Comparison of ENCODE assay signal across 11 cellular contexts in the genomic region with DNA sequence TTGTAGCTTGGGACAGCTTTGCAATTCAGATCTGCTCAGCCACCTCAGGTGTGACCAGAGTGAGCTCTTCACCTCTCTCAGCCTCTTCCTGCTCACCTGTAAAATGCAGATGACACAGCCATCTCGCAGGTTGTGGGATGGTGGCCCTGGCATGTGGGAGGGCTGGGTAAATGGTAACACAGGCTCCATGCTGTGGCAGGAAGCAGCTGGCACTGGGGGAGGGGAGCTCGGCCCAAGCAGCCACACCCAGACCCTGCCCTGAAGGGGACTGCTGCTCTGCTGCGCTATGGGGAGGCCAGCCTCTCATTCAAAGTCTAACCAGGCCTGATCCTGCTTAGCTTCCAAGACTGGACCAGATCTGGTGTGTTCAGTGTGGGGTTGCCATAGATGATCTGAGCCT. TPM values are rescaled to one million over a fixed set of nuclear protein-coding genes. Genes with fewer than 3 reads are reported as not detected.
A peak's percentile ranks its signal among the peaks of the same experiment; 100 is the strongest.
DNase-seq lines count a peak whose midpoint lies in the region; ATAC-seq, FAIRE-seq and TF ChIP-seq lines count a peak whose summit lies in the region.
"Had no signal": no experiment of that assay in that cellular context is flagged by ENCODE, and none has a peak within 500 bp of the region (broad histone marks: within the 10 kb centered on the region; RNA-seq: fewer than 3 reads in every experiment).

No MANE protein-coding gene starts in this region.

- no peak overlapping the region for H3K4me3 Mint-ChIP-seq in GM23338

- H4K20me1 ChIP-seq in BLaER1 treated with 17β-estradiol and CSF1 and Interleukin-3, amounts not matched to agents 10 nM and 100 nM = peaks cover 67 to 92% (median 83%) of the 10 kb centered on the region in 11 experiments; a peak in 21 of 22 replicates
- H4K20me1 ChIP-seq in GM23338 (replicated peaks; ENCODE audit: insufficient read depth) (0 out of 2 replicates have a peak, but pooled peaks cover 2% of the 10 kb centered on the region), keratinocyte (ENCODE audit: control insufficient read depth, extremely low read depth, insufficient read depth, low read length) (no peaks in the 10 kb centered on the region)

- dilution Hi-C loops in keratinocyte (cut with MboI; ENCODE audit: extremely low pct_ligation_motif_present, low sequenced_read_pairs) = no loop called here

- ATAC-seq in GM23338 (peak; percentile 52), GM19452 (IDR thresholded peaks at IDR 0.05; ENCODE audit: unreplicated experiment) (no peak)

- H3F3A ChIP-seq in GM23338 (replicated peaks; ENCODE audit: low read depth) = no peaks in the 10 kb centered on the region

- H3K79me2 ChIP-seq in GM23338 (replicated peaks; ENCODE audit: insufficient read depth) = peaks cover 24% of the 10 kb centered on the region
- peaks cover 40% of the 10 kb centered on the region for H3K79me2 ChIP-seq in keratinocyte (ENCODE audit: control insufficient read depth, insufficient read depth, low read length)

- peak overlapping the region; percentile 68 to 89 (median 79) for H3K4me2 ChIP-seq in BLaER1 treated with 17β-estradiol and CSF1 and Interleukin-3, amounts not matched to agents 10 nM and 100 nM
- H3K4me2 ChIP-seq in GM23338 (peak overlapping the region; percentile 69), keratinocyte (ENCODE audit: control insufficient read depth, extremely low read depth, insufficient read depth, low read depth, low read length) (no peak overlapping the region)

- peak; percentile 48 for FAIRE-seq in keratinocyte (lab: Jason Lieb, UNC)
- FAIRE-seq: colon, D721Med had no signal

- H3K4me3 ChIP-seq in BLaER1 treated with 17β-estradiol and CSF1 and Interleukin-3, amounts not matched to agents 10 nM and 100 nM = no peak overlapping the region
- H3K4me3 ChIP-seq in GM23338 = peak overlapping the region; percentile 34; the same call in 1 of the 2 replicates
- no peak overlapping the region for H3K4me3 ChIP-seq in keratinocyte (ENCODE audit: control insufficient read depth in 2 of 3, extremely low read depth in 1 of 3, insufficient read depth in 2 of 3, low read depth in 1 of 3, low read length in 3 of 3)
- no peak overlapping the region for H3K4me3 ChIP-seq in ovary

- H3K9me1 ChIP-seq in keratinocyte (ENCODE audit: control insufficient read depth, extremely low read depth, insufficient read depth, low read length) = no peaks in the 10 kb centered on the region

- H3K9me3 ChIP-seq in BLaER1 treated with 17β-estradiol and CSF1 and Interleukin-3, amounts not matched to agents 10 nM and 100 nM (replicated peaks in 1 of 11) = peaks cover 9 to 20% (median 17%) of the 10 kb centered on the region in 11 experiments; a peak in 20 of 22 replicates
- H3K9me3 ChIP-seq in keratinocyte (ENCODE audit: control insufficient read depth, low read depth, low read length) (no peaks in the 10 kb centered on the region), ovary (no peaks in the 10 kb centered on the region)

- peaks cover 7% of the 10 kb centered on the region; the same call in 1 of the 3 replicates for H3K9me3 Mint-ChIP-seq in GM23338

- TF ChIP-seq POLR2A in ovary (IDR thresholded peaks at IDR 0.05) = no peak

- DNase-seq in GM23338 (ENCODE audit: low spot score) (peak; percentile 52), RPMI8226 (peak; percentile 31), keratinocyte (ENCODE audit: low read depth, low spot score) (no peak), ovary (no peak), SW 1271 (lab: John Stamatoyannopoulos, UW) (no peak)
- DNase-seq in effector CD4-positive, alpha-beta T cell = no peak
- DNase-seq: IMR-90 had no signal

- WGBS in ovary, 3 donors = 44 to 77% (median 69%) methylated on average over 3 of the region's 3 CpGs

- no peak for TF ChIP-seq CTCF in GM23338 (conservative IDR thresholded peaks at IDR 0.05; ENCODE audit: low read depth in 2 of 2)
- TF ChIP-seq CTCF in keratinocyte (optimal IDR thresholded peaks at IDR 0.05 in 1 of 3, IDR thresholded peaks at IDR 0.05 in 1 of 3, conservative IDR thresholded peaks at IDR 0.05 in 1 of 3; ENCODE audit: extremely low read depth in 1 of 3, insufficient read depth in 2 of 3, low read length in 3 of 3) = no peak
- TF ChIP-seq CTCF in ovary (IDR thresholded peaks at IDR 0.05) = no peak

- TF ChIP-seq EP300 in ovary (IDR thresholded peaks at IDR 0.05) = no peak

- H3K9me2 ChIP-seq in GM23338 (ENCODE audit: insufficient read depth) = peaks cover 5% of the 10 kb centered on the region; the same call in 1 of the 2 replicates

- peak overlapping the region in 5 of 11 experiments; percentile 11 to 30 (median 19); a peak in 3 of 22 replicates for H3K9ac ChIP-seq in BLaER1 treated with 17β-estradiol and CSF1 and Interleukin-3, amounts not matched to agents 10 nM and 100 nM
- H3K9ac ChIP-seq in keratinocyte (ENCODE audit: control insufficient read depth, extremely low read depth, insufficient read depth, low read length) = no peak overlapping the region

- H3K36me3 Mint-ChIP-seq in GM23338 (ENCODE audit: low read depth) = peaks cover 12% of the 10 kb centered on the region

- intact Hi-C loops in ovary (cut with DNase I) = no loop called here

- peaks cover 1 to 22% (median 7%) of the 10 kb centered on the region in 11 experiments; a peak in 11 of 22 replicates for H3K36me3 ChIP-seq in BLaER1 treated with 17β-estradiol and CSF1 and Interleukin-3, amounts not matched to agents 10 nM and 100 nM
- H3K36me3 ChIP-seq in GM23338 (ENCODE audit: insufficient read depth) (no peaks in the 10 kb centered on the region), keratinocyte (ENCODE audit: control insufficient read depth in 2 of 2, extremely low read depth in 1 of 2, insufficient read depth in 2 of 2, low read length in 2 of 2) (peaks cover 0 to 2% of the 10 kb centered on the region in 2 experiments), ovary (no peaks in the 10 kb centered on the region)

- peaks cover 38 to 76% (median 68%) of the 10 kb centered on the region in 10 experiments for H3K4me1 ChIP-seq in BLaER1 treated with 17β-estradiol and CSF1 and Interleukin-3, amounts not matched to agents 10 nM and 100 nM
- H3K4me1 ChIP-seq in GM23338 (ENCODE audit: insufficient read depth) (peaks cover 34% of the 10 kb centered on the region), keratinocyte (ENCODE audit: control insufficient read depth, extremely low read depth, insufficient read depth, low read length) (peaks cover 7% of the 10 kb centered on the region), ovary (ENCODE audit: insufficient read depth) (peaks cover 2% of the 10 kb centered on the region)

- H2AFZ ChIP-seq in GM23338 = no peak overlapping the region
- no peak overlapping the region for H2AFZ ChIP-seq in keratinocyte (ENCODE audit: control insufficient read depth, low read length)

- peaks cover 39% of the 10 kb centered on the region for H3K4me1 Mint-ChIP-seq in GM23338

- H3K27me3 Mint-ChIP-seq in GM23338 (ENCODE audit: insufficient read depth, low read depth, poor library complexity) = peaks cover 4% of the 10 kb centered on the region

- H3K27me3 ChIP-seq in BLaER1 treated with 17β-estradiol and CSF1 and Interleukin-3, amounts not matched to agents 10 nM and 100 nM = no peaks in the 10 kb centered on the region
- H3K27me3 ChIP-seq in GM23338 (ENCODE audit: insufficient read depth) (no peaks in the 10 kb centered on the region), keratinocyte (ENCODE audit: control insufficient read depth, extremely low read depth, insufficient read depth, low read length) (no peaks in the 10 kb centered on the region), ovary (no peaks in the 10 kb centered on the region)

- H3K27ac ChIP-seq in BLaER1 treated with 17β-estradiol and CSF1 and Interleukin-3, amounts not matched to agents 10 nM and 100 nM = peak overlapping the region in 5 of 11 experiments; percentile 25 to 47 (median 40); a peak in 9 of 22 replicates
- peak overlapping the region; percentile 87; the same call in 1 of the 2 replicates for H3K27ac ChIP-seq in GM23338 (ENCODE audit: low read depth)
- H3K27ac ChIP-seq in keratinocyte (ENCODE audit: control insufficient read depth, insufficient read depth, low read length) = no peak overlapping the region
- H3K27ac ChIP-seq in ovary = no peak overlapping the region

- 0 out of 2 replicates have a peak overlapping the region, but pooled peaks have one; percentile 41 for H3K27ac Mint-ChIP-seq in GM23338

TF ChIP-seq in GM23338, 12 proteins besides CTCF, POLR2A, EP300 and RAD21 (continues in another document):
- TF ChIP-seq CREB1 (CRISPR knock-in tag; IDR thresholded peaks at IDR 0.05; ENCODE audit: low read depth) (no peak), NANOG (IDR thresholded peaks at IDR 0.05; ENCODE audit: borderline replicate concordance) (no peak), STAT1 (IDR thresholded peaks at IDR 0.05; ENCODE audit: unreplicated experiment) (no peak)

RNA-seq across cellular contexts. Expression of a gene that starts 24.1 kb away (rescaled TPM):
- total RNA-seq in GM23338 (2014; rRNA removed; shearing (Covaris generic)) = 8.9 and 11.8 TPM in 2 replicates
- 4.3 and 5.0 TPM in 2 replicates for polyA plus RNA-seq in GM23338 (2016; fragmentation: Nextera tagmentation; extraction: Ambion mirVana)
- polyA plus RNA-seq in keratinocyte = 3.7 to 6.6 TPM (median 5.1 TPM) in 3 replicates
- polyA plus RNA-seq in keratinocyte (2011; ENCODE audit: low read depth) = 2.8 TPM
- 3.0 and 3.6 TPM in 2 replicates for polyA plus RNA-seq in keratinocyte (2011; cell fraction: cytosol; rRNA removed)
- 7.4 and 8.4 TPM in 2 replicates for polyA plus RNA-seq in keratinocyte (2011; cell fraction: nucleus; rRNA removed)
- polyA plus RNA-seq in keratinocyte (2012; ENCODE audit: low replicate concordance) = 5.4 and 7.9 TPM in 2 replicates
- polyA minus RNA-seq in keratinocyte = 2.9 to 5.9 TPM (median 4.3 TPM) in 3 replicates
- polyA minus RNA-seq in keratinocyte (2011; cell fraction: cytosol; rRNA and poly(A)+ RNA removed) = 5.0 TPM
- polyA minus RNA-seq in keratinocyte (2011; cell fraction: nucleus; rRNA and poly(A)+ RNA removed) = 4.2 and 5.0 TPM in 2 replicates
- total RNA-seq in ovary = 10 to 100 TPM; 20.3 to 50.1 (median 40.8) TPM
- 10 to 100 TPM; 29.7 to 33.0 TPM for polyA plus RNA-seq in ovary

Comparison
In these comparisons a context has a peak if more than half of its experiments do, and no peak if none do; other contexts are left out.
1. DNase-seq: peak in GM23338 (single experiment) and RPMI8226 (single experiment); none in keratinocyte (single experiment), ovary (0 of 5), effector CD4-positive, alpha-beta T cell (single experiment) and SW 1271 (0 of 2).